In genomic region chr4:173405840-173406606, GRCh38 we compare ENCODE assay signal across 15 cellular contexts. TPM values are rescaled to one million over a fixed set of nuclear protein-coding genes. Genes with fewer than 3 reads are reported as not detected.
DNase-seq lines count a peak whose midpoint lies in the region; ATAC-seq and TF ChIP-seq lines count a peak whose summit lies in the region.
"Had no signal": no experiment of that assay in that cellular context is flagged by ENCODE, and none has a peak within 500 bp of the region (broad histone marks: within the 10 kb centered on the region; RNA-seq: fewer than 3 reads in every experiment).

No MANE protein-coding gene starts in this region.

- H3K4me1 Mint-ChIP-seq in activated T-cell treated with anti-CD3 and anti-CD28 coated beads, Interleukin-2, amount 50 U/mL, for 72 hours (ENCODE audit: low read depth), result peaks cover 13% of the 10 kb centered on the region
- H3K4me1 Mint-ChIP-seq: activated naive CD4-positive, alpha-beta T cell treated with anti-CD3 and anti-CD28 coated beads, Interleukin-2, amount 50 U/mL, for 24 hours had no signal

- H3K9ac ChIP-seq in MM.1S (ENCODE audit: low read length), result no peak overlapping the region

- H3K4me2 ChIP-seq in MM.1S (ENCODE audit: low read depth, low read length), result no peak overlapping the region

- H3K9me3 Mint-ChIP-seq in activated T-cell treated with anti-CD3 and anti-CD28 coated beads, Interleukin-2, amount 50 U/mL, for 72 hours, result no peaks in the 10 kb centered on the region
- H3K9me3 Mint-ChIP-seq: activated naive CD4-positive, alpha-beta T cell treated with anti-CD3 and anti-CD28 coated beads, Interleukin-2, amount 50 U/mL, for 24 hours; CD4-positive, alpha-beta memory T cell had no signal

- H3K4me3 ChIP-seq in MM.1S (ENCODE audit: low read length), result no peak overlapping the region
- H3K4me3 ChIP-seq in uterus, result no peak overlapping the region
- no peak overlapping the region for H3K4me3 ChIP-seq in left lung

- no peaks in the 10 kb centered on the region for H3K27me3 Mint-ChIP-seq in activated T-cell treated with anti-CD3 and anti-CD28 coated beads, Interleukin-2, amount 50 U/mL, for 72 hours (ENCODE audit: low read depth)
- H3K27me3 Mint-ChIP-seq: CD4-positive, alpha-beta memory T cell had no signal

- H3K36me3 Mint-ChIP-seq in activated T-cell treated with anti-CD3 and anti-CD28 coated beads, Interleukin-2, amount 50 U/mL, for 72 hours (ENCODE audit: insufficient read depth in 2 of 2), result no peaks in the 10 kb centered on the region
- H3K36me3 Mint-ChIP-seq: activated naive CD4-positive, alpha-beta T cell treated with anti-CD3 and anti-CD28 coated beads, Interleukin-2, amount 50 U/mL, for 24 hours had no signal

- TF ChIP-seq CTCF in MM.1S (IDR thresholded peaks at IDR 0.05; ENCODE audit: low read length) (no peak), uterus (IDR thresholded peaks at IDR 0.05) (no peak), left lung (IDR thresholded peaks at IDR 0.05) (no peak)

- H3K9me3 ChIP-seq in MM.1S (replicated peaks; ENCODE audit: insufficient read depth, low read length) (no peaks in the 10 kb centered on the region), uterus (no peaks in the 10 kb centered on the region), left lung (no peaks in the 10 kb centered on the region)

- H3F3A ChIP-seq in MM.1S (ENCODE audit: insufficient read depth, low read length), result no peaks in the 10 kb centered on the region

- H2AFZ ChIP-seq in MM.1S (ENCODE audit: low read length), result no peak overlapping the region

- no peaks in the 10 kb centered on the region for H3K4me1 ChIP-seq in MM.1S (ENCODE audit: low read length)
- H3K4me1 ChIP-seq in uterus, result no peaks in the 10 kb centered on the region
- peaks cover 0 to 12% of the 10 kb centered on the region in 2 donors for H3K4me1 ChIP-seq in left lung

- H3K9me2 ChIP-seq in MM.1S (replicated peaks; ENCODE audit: insufficient read depth, low read length), result no peaks in the 10 kb centered on the region

- peak overlapping the region in 1 of 2 donors; percentile 66 for H3K4me3 Mint-ChIP-seq in activated T-cell treated with anti-CD3 and anti-CD28 coated beads, Interleukin-2, amount 50 U/mL, for 72 hours
- H3K4me3 Mint-ChIP-seq: activated naive CD4-positive, alpha-beta T cell treated with anti-CD3 and anti-CD28 coated beads, Interleukin-2, amount 50 U/mL, for 24 hours; CD4-positive, alpha-beta memory T cell had no signal

- H3K36me3 ChIP-seq in MM.1S (replicated peaks; ENCODE audit: insufficient read depth, low read length), result no peaks in the 10 kb centered on the region
- H3K36me3 ChIP-seq in uterus, result no peaks in the 10 kb centered on the region
- H3K36me3 ChIP-seq in left lung, result peaks cover 0 to 3% of the 10 kb centered on the region in 2 donors

- peak; percentile 70 to 84 for ATAC-seq in activated T-cell treated with anti-CD3 and anti-CD28 coated beads, Interleukin-2, amount 50 U/mL, for 72 hours (replicated peaks in 1 of 2)
- ATAC-seq in GM21825 (IDR thresholded peaks at IDR 0.05; ENCODE audit: unreplicated experiment), result peak; percentile 50
- peak; percentile 44 for ATAC-seq in HG03280 (IDR thresholded peaks at IDR 0.05; ENCODE audit: unreplicated experiment)
- ATAC-seq in left lung, result no peak
- ATAC-seq in GM19324 (IDR thresholded peaks at IDR 0.05; ENCODE audit: low FRiP score, unreplicated experiment), result no peak

- H3K27me3 ChIP-seq in MM.1S (replicated peaks; ENCODE audit: insufficient read depth, low read length), result no peaks in the 10 kb centered on the region
- no peaks in the 10 kb centered on the region for H3K27me3 ChIP-seq in uterus
- H3K27me3 ChIP-seq in left lung, result no peaks in the 10 kb centered on the region

- no peak overlapping the region for H3K27ac ChIP-seq in MM.1S (ENCODE audit: low read length)
- H3K27ac ChIP-seq in uterus, result no peak overlapping the region
- H3K27ac ChIP-seq in left lung, result no peak overlapping the region

- no peak for TF ChIP-seq POLR2A in uterus (IDR thresholded peaks at IDR 0.05)

- H3K27ac Mint-ChIP-seq in activated T-cell treated with anti-CD3 and anti-CD28 coated beads, Interleukin-2, amount 50 U/mL, for 72 hours, result no peak overlapping the region
- H3K27ac Mint-ChIP-seq: activated naive CD4-positive, alpha-beta T cell treated with anti-CD3 and anti-CD28 coated beads, Interleukin-2, amount 50 U/mL, for 24 hours; CD4-positive, alpha-beta memory T cell had no signal

- no peak for DNase-seq in activated T-cell treated with anti-CD3 and anti-CD28 coated beads, Interleukin-2, amount 50 U/mL, for 72 hours
- no peak for DNase-seq in activated T-cell treated with anti-CD3 and anti-CD28 coated beads for 4 hours
- DNase-seq in MM.1S, result no peak
- DNase-seq in uterus, result no peak
- no peak for DNase-seq in left lung
- DNase-seq: CD4-positive, alpha-beta memory T cell; head of caudate nucleus; kidney glomerular epithelial cell; NCI-H524 treated with DMSO at 0.1 percent for 48 hours had no signal

- intact Hi-C loops in uterus (cut with DNase I; ENCODE audit: low total_unique reads), result no loop called here
- intact Hi-C loops in left lung (cut with DNase I), result no loop called here

- H4K20me1 ChIP-seq in MM.1S (ENCODE audit: insufficient read depth, low read length), result no peaks in the 10 kb centered on the region

- H3K79me2 ChIP-seq in MM.1S (ENCODE audit: low read length), result no peaks in the 10 kb centered on the region

RNA-seq across cellular contexts. Expression of gene SCRG1, which starts 7.1 kb away (rescaled TPM):
- total RNA-seq in activated T-cell treated with anti-CD3 and anti-CD28 coated beads, Interleukin-2, amount 50 U/mL, for 72 hours, result not detected
- total RNA-seq in uterus, result 1 to 10 TPM in 3 of 4 donors, not detected in 1; 1.3 to 4.1 (median 1.8) TPM
- total RNA-seq in left lung, result under 1 TPM; 0.79 to 0.85 TPM
- total RNA-seq: A172; CD4-positive, alpha-beta memory T cell; epithelial cell of proximal tubule had no signal

RNA-seq across cellular contexts. Expression of gene SAP30, which starts 35.3 kb away (rescaled TPM):
- total RNA-seq in activated T-cell treated with anti-CD3 and anti-CD28 coated beads, Interleukin-2, amount 50 U/mL, for 72 hours, result 10 to 100 TPM; 18.1 to 18.4 TPM
- total RNA-seq in uterus, result 10 to 100 TPM; 15.1 to 58.5 (median 25.7) TPM
- total RNA-seq in left lung, result 10 to 100 TPM; 10.2 to 14.8 TPM

Comparison
In these comparisons a context has a peak if more than half of its experiments do, and no peak if none do; other contexts are left out.
1. ATAC-seq: peak in activated T-cell treated with anti-CD3 and anti-CD28 coated beads, Interleukin-2, amount 50 U/mL, for 72 hours (2 of 2), GM21825 (single experiment) and HG03280 (single experiment); none in left lung (single experiment) and GM19324 (single experiment).